9 cellular contexts compared by ENCODE assay signal in genomic region chr3:65439641-65440040, GRCh38.
A peak's percentile ranks its signal among the peaks of the same experiment; 100 is the strongest.
DNase-seq lines count a peak whose midpoint lies in the region; ATAC-seq and TF ChIP-seq lines count a peak whose summit lies in the region.
"Had no signal": no experiment of that assay in that cellular context is flagged by ENCODE, and none has a peak within 500 bp of the region (broad histone marks: within the 10 kb centered on the region; RNA-seq: fewer than 3 reads in every experiment).

No MANE protein-coding gene starts in this region.

- TF ChIP-seq RAD21 in liver (IDR thresholded peaks at IDR 0.05): peak; percentile 82 to 89

- H3K4me3 ChIP-seq in colonic mucosa (no peak overlapping the region), liver (ENCODE audit: low read depth in 1 of 3, low read length in 3 of 3) (no peak overlapping the region)

- WGBS in liver: 39% methylated on average over 5 of the region's 5 CpGs

- H3K9ac ChIP-seq in colonic mucosa (ENCODE audit: low read depth in 2 of 2, low read length in 2 of 2) (no peak overlapping the region), liver (ENCODE audit: low read depth in 1 of 2, low read length in 2 of 2) (no peak overlapping the region)

- H3K36me3 ChIP-seq in colonic mucosa (no peaks in the 10 kb centered on the region), liver (ENCODE audit: control insufficient read depth in 4 of 4, insufficient read depth in 3 of 4, low read depth in 1 of 4, low read length in 3 of 4) (peaks cover 0 to 13% (median 6%) of the 10 kb centered on the region in 4 donors)

- H3K9me3 ChIP-seq in colonic mucosa: no peaks in the 10 kb centered on the region
- no peaks in the 10 kb centered on the region for H3K9me3 ChIP-seq in liver (ENCODE audit: control insufficient read depth in 4 of 4, low read length in 3 of 4)

- H3K27ac Mint-ChIP-seq in activated naive CD4-positive, alpha-beta T cell treated with anti-CD3 and anti-CD28 coated beads, Interleukin-2, amount 10 ng/mL, durations not matched to agents 7 days and 5 days: no peak overlapping the region
- H3K27ac Mint-ChIP-seq: dendritic cell treated with granulocyte-macrophage colony-stimulating factor and Interleukin-4, amounts not matched to agents 40 ng/mL and 50 ng/mL, for 4 days had no signal

- no peak overlapping the region for H3K27ac ChIP-seq in 22Rv1
- no peak overlapping the region for H3K27ac ChIP-seq in colonic mucosa
- H3K27ac ChIP-seq in liver (ENCODE audit: low read depth in 1 of 2, low read length in 2 of 2): no peak overlapping the region

- H3K4me1 ChIP-seq in colonic mucosa (no peaks in the 10 kb centered on the region), liver (ENCODE audit: control insufficient read depth in 4 of 4, insufficient read depth in 4 of 4, low read length in 3 of 4) (no peaks in the 10 kb centered on the region)

- no peaks in the 10 kb centered on the region for H3K9me3 Mint-ChIP-seq in activated naive CD4-positive, alpha-beta T cell treated with anti-CD3 and anti-CD28 coated beads, Interleukin-2, amount 10 ng/mL, durations not matched to agents 7 days and 5 days
- H3K9me3 Mint-ChIP-seq: dendritic cell treated with granulocyte-macrophage colony-stimulating factor and Interleukin-4, amounts not matched to agents 40 ng/mL and 50 ng/mL, for 4 days had no signal

- H3K4me3 Mint-ChIP-seq in activated naive CD4-positive, alpha-beta T cell treated with anti-CD3 and anti-CD28 coated beads, Interleukin-2, amount 10 ng/mL, durations not matched to agents 7 days and 5 days: no peak overlapping the region
- H3K4me3 Mint-ChIP-seq: dendritic cell treated with granulocyte-macrophage colony-stimulating factor and Interleukin-4, amounts not matched to agents 40 ng/mL and 50 ng/mL, for 4 days had no signal

- ATAC-seq in HG03354 (IDR thresholded peaks at IDR 0.05; ENCODE audit: poor library complexity, severe bottlenecking, unreplicated experiment): no peak

- DNase-seq in NCI-H526 (lab: John Stamatoyannopoulos, UW) (peak; percentile 28 to 68), colonic mucosa (peak; percentile 36), activated gamma-delta T cell (lab: John Stamatoyannopoulos, UW) (no peak)
- no peak for DNase-seq in activated naive CD4-positive, alpha-beta T cell treated with anti-CD3 and anti-CD28 coated beads, Interleukin-2, amount 10 ng/mL, durations not matched to agents 7 days and 5 days

- H3K27me3 Mint-ChIP-seq in activated naive CD4-positive, alpha-beta T cell treated with anti-CD3 and anti-CD28 coated beads, Interleukin-2, amount 10 ng/mL, durations not matched to agents 7 days and 5 days: no peaks in the 10 kb centered on the region
- H3K27me3 Mint-ChIP-seq: dendritic cell treated with granulocyte-macrophage colony-stimulating factor and Interleukin-4, amounts not matched to agents 40 ng/mL and 50 ng/mL, for 4 days had no signal

- H3K27me3 ChIP-seq in colonic mucosa (no peaks in the 10 kb centered on the region), liver (ENCODE audit: control insufficient read depth in 4 of 4, insufficient read depth in 4 of 4, low read length in 3 of 4) (no peaks in the 10 kb centered on the region)

- CTCF ChIA-PET in activated naive CD4-positive, alpha-beta T cell treated with anti-CD3 and anti-CD28 coated beads, Interleukin-2, amount 10 ng/mL, durations not matched to agents 7 days and 5 days (lab: Charles Lee): no interaction called here

- no peaks in the 10 kb centered on the region for H3K4me1 Mint-ChIP-seq in activated naive CD4-positive, alpha-beta T cell treated with anti-CD3 and anti-CD28 coated beads, Interleukin-2, amount 10 ng/mL, durations not matched to agents 7 days and 5 days

- intact Hi-C loops in colonic mucosa (cut with DNase I): loop anchor here (5.0 to 10.0 kb wide), 3 partner anchors 233 to 695 kb away; no protein-coding TSS in a partner anchor

- TF ChIP-seq CTCF in 22Rv1 (IDR thresholded peaks at IDR 0.05) (peak; percentile 13; the same call in 1 of the 2 replicates), GM12873 (IDR thresholded peaks at IDR 0.05; ENCODE audit: insufficient read depth, low read depth, low read length, missing control alignments) (peak; percentile 32), colonic mucosa (IDR thresholded peaks at IDR 0.05) (no peak), liver (IDR thresholded peaks at IDR 0.05; ENCODE audit: low read depth, low read length, missing input control) (peak; percentile 52)

- H3K36me3 Mint-ChIP-seq in activated naive CD4-positive, alpha-beta T cell treated with anti-CD3 and anti-CD28 coated beads, Interleukin-2, amount 10 ng/mL, durations not matched to agents 7 days and 5 days: no peaks in the 10 kb centered on the region

TF ChIP-seq in liver, 16 proteins besides CTCF, POLR2A, EP300 and RAD21:
- TF ChIP-seq JUND (IDR thresholded peaks at IDR 0.05): no peak
- no peak for TF ChIP-seq NR2F2 (IDR thresholded peaks at IDR 0.05)
- TF ChIP-seq ATF3 (IDR thresholded peaks at IDR 0.05): no peak
- no peak for TF ChIP-seq FOXA2 (IDR thresholded peaks at IDR 0.05)
- TF ChIP-seq RXRA (IDR thresholded peaks at IDR 0.05): no peak
- no peak for TF ChIP-seq HNF4A (conservative IDR thresholded peaks at IDR 0.05)
- no peak for TF ChIP-seq SP1 (IDR thresholded peaks at IDR 0.05)

Comparison
In these comparisons a context has a peak if more than half of its experiments do, and no peak if none do; other contexts are left out.
1. DNase-seq: peak in NCI-H526 (2 of 2) and colonic mucosa (single experiment); none in activated naive CD4-positive, alpha-beta T cell treated with anti-CD3 and anti-CD28 coated beads, Interleukin-2, amount 10 ng/mL, durations not matched to agents 7 days and 5 days (single experiment) and activated gamma-delta T cell (single experiment).